Comparison of ENCODE assay signal across 7 cellular contexts in the genomic region with DNA sequence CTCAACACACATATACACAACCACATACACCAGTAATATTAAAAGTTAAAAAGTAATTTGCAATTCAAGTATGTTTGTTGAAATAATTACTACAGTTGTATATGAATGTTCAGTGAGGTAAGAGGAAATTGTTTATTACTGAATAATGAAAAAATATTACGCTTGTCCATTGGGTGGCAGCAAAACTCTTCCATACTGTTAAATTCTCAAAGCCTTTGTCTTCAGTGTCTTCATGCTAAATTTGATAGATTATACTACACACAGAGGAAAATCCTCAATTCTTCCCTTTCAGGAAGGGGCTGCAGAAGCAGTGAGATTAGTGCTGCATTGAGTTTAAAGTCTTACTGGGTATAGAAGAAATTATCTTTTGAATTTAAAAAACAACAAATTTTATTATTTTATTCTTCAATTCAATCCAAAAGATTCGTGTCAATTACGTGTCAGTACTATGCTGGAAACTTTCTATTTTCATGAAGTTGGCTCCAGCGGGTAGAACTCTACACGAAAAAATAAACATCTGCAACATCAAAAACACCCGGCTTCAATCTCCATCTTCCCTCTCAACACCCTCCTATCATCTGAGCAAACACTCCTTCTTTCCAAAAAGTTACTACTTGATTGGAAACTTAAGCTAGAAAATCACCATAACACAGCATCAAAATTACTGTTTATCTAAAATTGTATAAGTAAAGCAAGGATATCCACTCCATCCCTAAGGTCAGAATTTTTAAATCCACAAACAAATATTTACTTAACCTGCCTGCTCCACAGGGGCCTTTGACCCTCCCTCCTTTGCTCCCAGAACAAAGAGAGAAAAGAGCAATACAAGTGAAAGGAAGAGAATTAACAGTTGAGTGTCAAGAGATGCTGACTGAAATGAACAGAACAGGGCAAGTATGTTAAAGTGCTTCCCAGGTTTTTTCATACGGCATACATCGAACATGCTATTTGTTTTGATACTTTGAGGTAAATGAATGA. TPM values are rescaled to one million over a fixed set of nuclear protein-coding genes. Genes with fewer than 3 reads are reported as not detected.
A peak's percentile ranks its signal among the peaks of the same experiment; 100 is the strongest.
DNase-seq lines count a peak whose midpoint lies in the region; ATAC-seq and TF ChIP-seq lines count a peak whose summit lies in the region.

No MANE protein-coding gene starts in this region.

- no peak overlapping the region for H3K27ac ChIP-seq in heart right ventricle
- no peak overlapping the region for H3K27ac ChIP-seq in spleen
- H3K27ac ChIP-seq in WERI-Rb-1 = no peak overlapping the region

- H3K4me1 Mint-ChIP-seq in activated T-helper 17 cell treated with anti-CD3 and anti-CD28 coated beads, Interleukin-2, amount 50 U/mL, for 72 hours = no peaks in the 10 kb centered on the region

- H3K27me3 ChIP-seq in heart right ventricle (no peaks in the 10 kb centered on the region), spleen (replicated peaks in 1 of 7) (no peaks in the 10 kb centered on the region), WERI-Rb-1 (ENCODE audit: insufficient read depth, low read depth, severe bottlenecking) (no peaks in the 10 kb centered on the region)

- H3K4me1 ChIP-seq in heart right ventricle (peaks cover 0 to 5% (median 0%) of the 10 kb centered on the region in 9 donors), spleen (no peaks in the 10 kb centered on the region)

- H3K4me3 Mint-ChIP-seq in activated T-helper 17 cell treated with anti-CD3 and anti-CD28 coated beads, Interleukin-2, amount 50 U/mL, for 72 hours = no peak overlapping the region

- H3K36me3 ChIP-seq in heart right ventricle (no peaks in the 10 kb centered on the region), spleen (no peaks in the 10 kb centered on the region), WERI-Rb-1 (no peaks in the 10 kb centered on the region)

- TF ChIP-seq POLR2A in spleen (IDR thresholded peaks at IDR 0.05) = no peak

- no peaks in the 10 kb centered on the region for H3K9me3 Mint-ChIP-seq in activated T-helper 17 cell treated with anti-CD3 and anti-CD28 coated beads, Interleukin-2, amount 50 U/mL, for 72 hours

- peaks cover 0 to 10% (median 0%) of the 10 kb centered on the region in 11 donors for H3K9me3 ChIP-seq in heart right ventricle
- no peaks in the 10 kb centered on the region for H3K9me3 ChIP-seq in spleen
- H3K9me3 ChIP-seq in WERI-Rb-1 (ENCODE audit: severe bottlenecking) = no peaks in the 10 kb centered on the region

- 63 to 65% methylated on average over 8 of the region's 8 CpGs for WGBS in heart right ventricle, 2 donors
- WGBS in spleen, 5 donors = 68 to 74% (median 71%) methylated on average over 8 of the region's 8 CpGs

- TF ChIP-seq CTCF in heart right ventricle (IDR thresholded peaks at IDR 0.05) (peak; percentile 24 to 76 (median 63)), spleen (IDR thresholded peaks at IDR 0.05 in 8 of 11, conservative IDR thresholded peaks at IDR 0.05 in 3 of 11) (peak; percentile 25 to 62 (median 53)), WERI-Rb-1 (IDR thresholded peaks at IDR 0.05; ENCODE audit: low read depth, low read length) (no peak)

- no peaks in the 10 kb centered on the region for H3K36me3 Mint-ChIP-seq in activated T-helper 17 cell treated with anti-CD3 and anti-CD28 coated beads, Interleukin-2, amount 50 U/mL, for 72 hours (ENCODE audit: low read depth)

- ATAC-seq in GM21423 (IDR thresholded peaks at IDR 0.05; ENCODE audit: unreplicated experiment) = peak; percentile 48
- ATAC-seq in activated T-helper 17 cell treated with anti-CD3 and anti-CD28 coated beads, Interleukin-2, amount 50 U/mL, for 72 hours (replicated peaks) = peak; percentile 23
- ATAC-seq in heart right ventricle = peak in 5 of 8 donors; percentile 42 to 50 (median 48)

- DNase-seq in DMS153 treated with DMSO at 0.1 percent for 48 hours (lab: John Stamatoyannopoulos, UW; ENCODE audit: unreplicated experiment) (peak; percentile 79), NCI-H2029 treated with DMSO at 0.1 percent for 48 hours (lab: John Stamatoyannopoulos, UW) (peak; percentile 30), heart right ventricle (peak in 1 of 2 donors; percentile 28), spleen (no peak), WERI-Rb-1 (no peak)

- peaks cover 8% of the 10 kb centered on the region for H3K27me3 Mint-ChIP-seq in activated T-helper 17 cell treated with anti-CD3 and anti-CD28 coated beads, Interleukin-2, amount 50 U/mL, for 72 hours

- H3K27ac Mint-ChIP-seq in activated T-helper 17 cell treated with anti-CD3 and anti-CD28 coated beads, Interleukin-2, amount 50 U/mL, for 72 hours = no peak overlapping the region

- no peak overlapping the region for H3K4me3 ChIP-seq in heart right ventricle
- no peak overlapping the region for H3K4me3 ChIP-seq in spleen
- no peak overlapping the region for H3K4me3 ChIP-seq in WERI-Rb-1 (ENCODE audit: low read depth, low read length)

- intact Hi-C loops in heart right ventricle (cut with DNase I) = loop anchor here in 7 of 10 donors (2.0 to 10.0 kb wide), 8 partner anchors 415 to 641 kb away; no protein-coding TSS in a partner anchor
- intact Hi-C loops in spleen (cut with DNase I; ENCODE audit: low total_unique reads) = loop anchor here (5.0 to 10.0 kb wide), 2 partner anchors 411 to 634 kb away; no protein-coding TSS in a partner anchor

RNA-seq across cellular contexts. Expression of a gene that starts 37.0 kb away (rescaled TPM):
- 10 to 100 TPM; 57.6 to 79.4 TPM for total RNA-seq in activated T-helper 17 cell treated with anti-CD3 and anti-CD28 coated beads, Interleukin-2, amount 50 U/mL, for 72 hours
- 10 to 100 TPM in 9 of 10 donors, 1 to 10 TPM in 1; 9.4 to 28.9 (median 16.9) TPM for total RNA-seq in heart right ventricle
- 10 to 100 TPM in 1 of 2 donors, 1 to 10 TPM in 1; 9.7 to 38.5 TPM for polyA plus RNA-seq in heart right ventricle
- 10 to 100 TPM; 52.6 to 79.7 (median 66.4) TPM for total RNA-seq in spleen
- polyA plus RNA-seq in spleen = 10 to 100 TPM; 28.5 to 34.9 (median 32.9) TPM

Comparison
In these comparisons a context has a peak if more than half of its experiments do, and no peak if none do; other contexts are left out.
1. DNase-seq: peak in DMS153 treated with DMSO at 0.1 percent for 48 hours (single experiment) and NCI-H2029 treated with DMSO at 0.1 percent for 48 hours (single experiment); none in spleen (single experiment) and WERI-Rb-1 (single experiment).
2. Peak in every context shown above with its lines, with median percentiles within 50 percentile points of each other: ATAC-seq.